In the genomic region with DNA sequence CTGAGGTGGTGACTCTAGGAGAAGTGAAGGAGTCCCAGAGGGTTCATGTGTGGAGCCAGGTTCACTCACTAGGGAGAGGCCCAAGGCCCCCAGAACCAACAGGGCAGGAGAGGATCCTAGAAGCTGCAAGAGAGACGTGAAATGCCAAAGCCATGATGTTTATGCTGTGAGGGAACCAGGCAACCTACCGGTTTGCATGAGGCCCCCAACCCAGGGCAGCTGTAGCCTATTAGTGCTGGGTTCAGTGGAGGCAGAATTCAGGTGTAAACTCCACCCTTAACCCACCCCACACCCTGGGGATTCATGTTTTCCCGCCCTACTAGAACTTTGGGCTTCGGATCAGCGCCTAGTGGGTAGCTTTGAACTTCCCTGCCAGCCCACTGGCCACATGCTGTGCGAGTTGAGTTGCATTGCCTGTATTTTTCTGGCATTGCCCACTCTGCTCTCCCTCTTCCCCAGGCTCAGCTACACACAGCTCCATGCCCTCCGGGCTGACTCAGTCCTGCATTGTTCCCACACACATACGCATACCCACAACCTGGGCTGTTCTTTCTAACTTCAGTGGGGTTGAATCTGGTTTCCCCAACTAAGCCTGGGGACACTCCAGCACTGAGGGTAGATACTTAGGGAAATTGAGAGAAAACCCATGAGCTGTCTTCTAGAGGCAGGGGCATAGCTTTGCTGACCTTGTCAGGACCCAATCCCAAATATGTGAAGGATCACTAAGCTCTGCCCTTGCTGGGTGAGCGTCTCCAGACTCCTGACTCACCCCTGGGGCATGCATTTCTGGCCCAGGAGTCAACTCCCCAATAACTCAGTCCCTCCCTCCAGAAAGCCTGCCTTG, we compare ENCODE assay signal across 9 cellular contexts. TPM values are rescaled to one million over a fixed set of nuclear protein-coding genes. Genes with fewer than 3 reads are reported as not detected.
DNase-seq lines count a peak whose midpoint lies in the region; ATAC-seq, FAIRE-seq and TF ChIP-seq lines count a peak whose summit lies in the region.
"Had no signal": no experiment of that assay in that cellular context is flagged by ENCODE, and none has a peak within 500 bp of the region (broad histone marks: within the 10 kb centered on the region; RNA-seq: fewer than 3 reads in every experiment).

No MANE protein-coding gene starts in this region.

- H3K4me2 ChIP-seq in PC-3 (ENCODE audit: low read length), result peak overlapping the region; percentile 100
- no peak overlapping the region for H3K4me2 ChIP-seq in neuronal stem cell (ENCODE audit: insufficient read depth, low read length, poor library complexity, severe bottlenecking)

- H3K27ac ChIP-seq in PC-3 (ENCODE audit: low read length) (0 out of 2 replicates have a peak overlapping the region, but pooled peaks have one; percentile 7), endodermal cell (ENCODE audit: low read depth, low read length) (no peak overlapping the region), neuronal stem cell (replicated peaks; ENCODE audit: low read length) (no peak overlapping the region)

- H3K14ac ChIP-seq in neuronal stem cell (ENCODE audit: low read length), result no peak overlapping the region

- ATAC-seq in PC-3, result peak; percentile 5; the same call in 1 of the 2 replicates

- 64 to 72% methylated on average over 6 to 9 of the region's 9 CpGs for whole genome bisulfite sequencing in endodermal cell (ENCODE audit: insufficient coverage in 1 of 2, insufficient read length in 1 of 2), 2 experiments
- WGBS in neuronal stem cell (ENCODE audit: extremely low coverage in 2 of 2, insufficient read length in 2 of 2, insufficient replicate concordance in 1 of 2), 2 donors, result no CpG with 5 or more reads among the region's 9 CpGs

- DNase-seq in CD14-positive monocyte (ENCODE audit: low spot score) (no peak), PC-3 (peak; percentile 53), endodermal cell (no peak), neuronal stem cell (ENCODE audit: low spot score) (no peak), iPS-NIHi11 (ENCODE audit: low spot score) (no peak), GM12891 (ENCODE audit: insufficient read length, low spot score) (no peak), erythroblast (lab: John Stamatoyannopoulos, UW) (no peak), GF-D8 (lab: John Stamatoyannopoulos, UW) (no peak)

- H3K36me3 Mint-ChIP-seq in CD14-positive monocyte, result peaks cover 32 to 43% of the 10 kb centered on the region in 2 donors
- H3K36me3 Mint-ChIP-seq in endodermal cell (ENCODE audit: low read depth), result peaks cover 23% of the 10 kb centered on the region

- H3K4me3 ChIP-seq in PC-3 (ENCODE audit: low read length), result no peak overlapping the region
- no peak overlapping the region for H3K4me3 ChIP-seq in endodermal cell (ENCODE audit: low read length)
- no peak overlapping the region for H3K4me3 ChIP-seq in neuronal stem cell (ENCODE audit: low read length in 2 of 2)

- H3K4me1 Mint-ChIP-seq in CD14-positive monocyte (peaks cover 66% of the 10 kb centered on the region), endodermal cell (peaks cover 30% of the 10 kb centered on the region)

- no TSS peak for BruUV-seq in PC-3 (replicated peaks; lab: Mats Ljungman, UMichigan)

- POLR2A ChIA-PET in PC-3 (lab: Charles Lee; ENCODE audit: unreplicated experiment), result no interaction called here

- H4K91ac ChIP-seq in neuronal stem cell (ENCODE audit: low read depth, low read length, poor library complexity), result no peak overlapping the region

- no peak overlapping the region for H3K4ac ChIP-seq in neuronal stem cell (ENCODE audit: low read length)

- H3K9me3 ChIP-seq in PC-3 (ENCODE audit: low read length) (no peaks in the 10 kb centered on the region), endodermal cell (ENCODE audit: control insufficient read depth, low read length) (no peaks in the 10 kb centered on the region), neuronal stem cell (replicated peaks in 1 of 2; ENCODE audit: control insufficient read depth in 2 of 2, insufficient read depth in 1 of 2, low read depth in 1 of 2, low read length in 2 of 2) (no peaks in the 10 kb centered on the region)

- CTCF ChIA-PET in PC-3 (lab: Charles Lee), result interaction anchor here (1.3 kb wide), 1 partner anchor 93 kb away, joined by 3 read pairs; no protein-coding TSS in a partner anchor

- H3K23ac ChIP-seq in neuronal stem cell (ENCODE audit: low read depth, low read length, poor library complexity), result no peak overlapping the region

- TF ChIP-seq CTCF in CD14-positive monocyte (IDR thresholded peaks at IDR 0.05) (no peak), PC-3 (conservative IDR thresholded peaks at IDR 0.05; ENCODE audit: low read depth, low read length) (no peak), endodermal cell (conservative IDR thresholded peaks at IDR 0.05) (no peak)

- no peak overlapping the region for H3K18ac ChIP-seq in neuronal stem cell (ENCODE audit: low read length)

- no peaks in the 10 kb centered on the region for H3K9me2 ChIP-seq in PC-3 (replicated peaks; ENCODE audit: low read length)

- FAIRE-seq in GM12891 (lab: Jason Lieb, UNC), result no peak
- FAIRE-seq: GM12892 had no signal

- peaks cover 2% of the 10 kb centered on the region for H3K79me1 ChIP-seq in neuronal stem cell (ENCODE audit: low read depth, low read length)

- H3K27me3 Mint-ChIP-seq in CD14-positive monocyte (ENCODE audit: low read depth in 3 of 3), result peaks cover 0 to 2% (median 0%) of the 10 kb centered on the region in 3 donors
- H3K27me3 Mint-ChIP-seq in endodermal cell (ENCODE audit: insufficient read depth), result no peaks in the 10 kb centered on the region

- H3K4me1 ChIP-seq in PC-3 (ENCODE audit: insufficient read depth, low read length), result peaks cover 28% of the 10 kb centered on the region
- H3K4me1 ChIP-seq in endodermal cell (ENCODE audit: control insufficient read depth, insufficient read depth, low read length), result peaks cover 13% of the 10 kb centered on the region
- H3K4me1 ChIP-seq in neuronal stem cell (ENCODE audit: control insufficient read depth in 2 of 2, insufficient read depth in 1 of 2, low read depth in 1 of 2, low read length in 2 of 2), result peaks cover 18 to 25% of the 10 kb centered on the region in 2 donors

- H3K27ac Mint-ChIP-seq in CD14-positive monocyte (peak overlapping the region; percentile 19 to 95 (median 92)), endodermal cell (peak overlapping the region; percentile 89)

- 0 out of 2 replicates have a peak, but pooled peaks cover 8% of the 10 kb centered on the region for H3K79me2 ChIP-seq in PC-3 (ENCODE audit: low read length)

- H2AK5ac ChIP-seq in neuronal stem cell (ENCODE audit: low read depth, low read length), result peak overlapping the region; percentile 40

- H2BK15ac ChIP-seq in neuronal stem cell (ENCODE audit: low read length), result no peak overlapping the region

- H2AFZ ChIP-seq in PC-3 (ENCODE audit: low read length), result no peak overlapping the region
- H2AFZ ChIP-seq in neuronal stem cell (ENCODE audit: low read length), result no peak overlapping the region

- H3K9ac ChIP-seq in PC-3 (ENCODE audit: low read length), result no peak overlapping the region
- no peak overlapping the region for H3K9ac ChIP-seq in endodermal cell (ENCODE audit: extremely low read depth, low read length, poor library complexity, severe bottlenecking)
- no peak overlapping the region for H3K9ac ChIP-seq in neuronal stem cell (ENCODE audit: low read depth, low read length, poor library complexity)

- H4K20me1 ChIP-seq in PC-3 (ENCODE audit: low read length), result no peaks in the 10 kb centered on the region

- H3K9me3 Mint-ChIP-seq in CD14-positive monocyte (no peaks in the 10 kb centered on the region), endodermal cell (no peaks in the 10 kb centered on the region)

- no peak overlapping the region for H2BK12ac ChIP-seq in neuronal stem cell (ENCODE audit: low read length)

- H3K36me3 ChIP-seq in PC-3 (ENCODE audit: low read depth, low read length) (peaks cover 14% of the 10 kb centered on the region), endodermal cell (ENCODE audit: control insufficient read depth, insufficient read depth, low read length) (peaks cover 28% of the 10 kb centered on the region), neuronal stem cell (replicated peaks in 1 of 2; ENCODE audit: control insufficient read depth in 2 of 2, insufficient read depth in 2 of 2, low read length in 2 of 2) (peaks cover 11 to 38% of the 10 kb centered on the region in 2 donors)

- no peak overlapping the region for H4K8ac ChIP-seq in neuronal stem cell (ENCODE audit: low read depth, low read length)

- H3K27me3 ChIP-seq in PC-3 (ENCODE audit: low read length), result no peaks in the 10 kb centered on the region
- no peaks in the 10 kb centered on the region for H3K27me3 ChIP-seq in endodermal cell (ENCODE audit: control insufficient read depth, insufficient read depth, low read length, poor library complexity, severe bottlenecking)
- no peaks in the 10 kb centered on the region for H3K27me3 ChIP-seq in neuronal stem cell (ENCODE audit: control insufficient read depth in 3 of 3, insufficient read depth in 3 of 3, low read depth in 1 of 3, low read length in 3 of 3)

- H2BK120ac ChIP-seq in neuronal stem cell (ENCODE audit: low read depth, low read length), result no peak overlapping the region

- intact Hi-C loops in CD14-positive monocyte (cut with micrococcal nuclease), result loop anchor here in 1 of 2 donors (10.0 kb wide), 1 partner anchor 67 kb away; a partner anchor contains a TSS
- intact Hi-C loops in PC-3 (cut with micrococcal nuclease), result loop anchor here (1.0 to 2.0 kb wide), 3 partner anchors 51 to 177 kb away; a partner anchor contains a TSS

- H3F3A ChIP-seq in PC-3 (ENCODE audit: low read length, unreplicated experiment), result no peaks in the 10 kb centered on the region

- TF ChIP-seq POLR2A in GM12891 (IDR thresholded peaks at IDR 0.05; ENCODE audit: low read depth, low read length) (no peak), erythroblast (IDR thresholded peaks at IDR 0.05; ENCODE audit: low read length) (no peak)

- H2BK5ac ChIP-seq in neuronal stem cell (ENCODE audit: low read length), result no peak overlapping the region

- H3K4me3 Mint-ChIP-seq in CD14-positive monocyte (peak overlapping the region in 1 of 2 donors; percentile 93), endodermal cell (no peak overlapping the region)

RNA-seq across cellular contexts. Expression of a gene that starts 2.0 kb away (rescaled TPM):
- polyA plus RNA-seq in CD14-positive monocyte, result under 1 TPM; 0.35 to 0.41 TPM
- 9.5 and 10.8 TPM in 2 replicates for total RNA-seq in PC-3 (2014; rRNA removed)
- 1 to 10 TPM; 4.6 to 7.2 TPM for total RNA-seq in endodermal cell
- 7.1 TPM for polyA plus RNA-seq in endodermal cell (2013, experiment 1 of 2)
- polyA plus RNA-seq in endodermal cell (2013, experiment 2 of 2), result 6.2 TPM
- 2.7 TPM for polyA plus RNA-seq in neuronal stem cell (2013, experiment 1 of 2)
- polyA plus RNA-seq in neuronal stem cell (2013, experiment 2 of 2), result 2.8 TPM
- polyA plus RNA-seq in GM12891 (2012; ENCODE audit: low read depth, missing spikeins), result 0.22 TPM

RNA-seq across cellular contexts. Expression of a gene that starts 33.9 kb away (rescaled TPM):
- not detected for polyA plus RNA-seq in CD14-positive monocyte
- total RNA-seq in PC-3 (2014; rRNA removed), result not detected in 2 replicates
- not detected for total RNA-seq in endodermal cell
- 0.21 TPM for polyA plus RNA-seq in endodermal cell (2013, experiment 1 of 2)
- 0.21 TPM for polyA plus RNA-seq in endodermal cell (2013, experiment 2 of 2)
- not detected for polyA plus RNA-seq in neuronal stem cell (2013, experiment 1 of 2)
- polyA plus RNA-seq in neuronal stem cell (2013, experiment 2 of 2), result not detected
- polyA plus RNA-seq in GM12891 (2012; ENCODE audit: low read depth, missing spikeins), result not detected

RNA-seq across cellular contexts. Expression of a gene that starts 51.0 kb away (rescaled TPM):
- 1 to 10 TPM; 2.6 to 5.8 TPM for polyA plus RNA-seq in CD14-positive monocyte
- total RNA-seq in PC-3 (2014; rRNA removed), result 35.3 and 37.6 TPM in 2 replicates
- 100 to 1,000 TPM; 101 to 116 TPM for total RNA-seq in endodermal cell
- 87.3 TPM for polyA plus RNA-seq in endodermal cell (2013, experiment 1 of 2)
- 86.0 TPM for polyA plus RNA-seq in endodermal cell (2013, experiment 2 of 2)
- polyA plus RNA-seq in neuronal stem cell (2013, experiment 1 of 2), result 57.4 TPM
- polyA plus RNA-seq in neuronal stem cell (2013, experiment 2 of 2), result 60.9 TPM
- polyA plus RNA-seq in GM12891 (2012; ENCODE audit: low read depth, missing spikeins), result 27.9 TPM

RNA-seq across cellular contexts. Expression of a gene that starts 51.1 kb away (rescaled TPM):
- not detected for polyA plus RNA-seq in CD14-positive monocyte
- total RNA-seq in PC-3 (2014; rRNA removed) (not detected in 2 replicates), endodermal cell (not detected)
- not detected for polyA plus RNA-seq in endodermal cell (2013, experiment 1 of 2)
- polyA plus RNA-seq in endodermal cell (2013, experiment 2 of 2), result not detected
- not detected for polyA plus RNA-seq in neuronal stem cell (2013, experiment 1 of 2)
- not detected for polyA plus RNA-seq in neuronal stem cell (2013, experiment 2 of 2)
- polyA plus RNA-seq in GM12891 (2012; ENCODE audit: low read depth, missing spikeins), result not detected
